In genomic region chr10:80196950-80197315, GRCh38 we compare ENCODE assay signal across 9 cellular contexts. TPM values are rescaled to one million over a fixed set of nuclear protein-coding genes. Genes with fewer than 3 reads are reported as not detected.
DNase-seq lines count a peak whose midpoint lies in the region; ATAC-seq and TF ChIP-seq lines count a peak whose summit lies in the region.
"Had no signal": no experiment of that assay in that cellular context is flagged by ENCODE, and none has a peak within 500 bp of the region (broad histone marks: within the 10 kb centered on the region; RNA-seq: fewer than 3 reads in every experiment).

No MANE protein-coding gene starts in this region.

- ATAC-seq in GM18498 (IDR thresholded peaks at IDR 0.05; ENCODE audit: unreplicated experiment) (peak; percentile 5), HG02678 (IDR thresholded peaks at IDR 0.05; ENCODE audit: unreplicated experiment) (peak; percentile 3)

- H3K36me3 Mint-ChIP-seq in osteocyte (ENCODE audit: unreplicated experiment): peaks cover 14% of the 10 kb centered on the region

- TF ChIP-seq CTCF in ascending aorta (IDR thresholded peaks at IDR 0.05) (no peak), osteocyte (IDR thresholded peaks at IDR 0.05) (no peak)

- intact Hi-C loops in ascending aorta (cut with DNase I): no loop called here

- no peak overlapping the region for H3K4me3 Mint-ChIP-seq in osteocyte (ENCODE audit: unreplicated experiment)

- peaks cover 0 to 8% of the 10 kb centered on the region in 2 donors for H3K36me3 ChIP-seq in ascending aorta

- H3K27ac Mint-ChIP-seq in osteocyte (ENCODE audit: unreplicated experiment): peak overlapping the region; percentile 3

- no peaks in the 10 kb centered on the region for H3K27me3 Mint-ChIP-seq in osteocyte (ENCODE audit: unreplicated experiment)

- H3K9me3 Mint-ChIP-seq in osteocyte (ENCODE audit: unreplicated experiment): peaks cover 10% of the 10 kb centered on the region

- peak overlapping the region; percentile 96 to 97 for H3K27ac ChIP-seq in ascending aorta

- H3K9me3 ChIP-seq in ascending aorta: no peaks in the 10 kb centered on the region

- peaks cover 56% of the 10 kb centered on the region for H3K4me1 Mint-ChIP-seq in osteocyte (ENCODE audit: unreplicated experiment)

- no peaks in the 10 kb centered on the region for H3K27me3 ChIP-seq in ascending aorta

- no peak overlapping the region for H3K4me3 ChIP-seq in ascending aorta

- peaks cover 0 to 76% of the 10 kb centered on the region in 2 donors for H3K4me1 ChIP-seq in ascending aorta

- no peak for DNase-seq in ascending aorta (ENCODE audit: low spot score in 2 of 2)
- no peak for DNase-seq in osteocyte (ENCODE audit: extremely low spot score, unreplicated experiment)
- DNase-seq in epidermal melanocyte (ENCODE audit: insufficient read length, low spot score): no peak
- DNase-seq in GF-D8 (lab: John Stamatoyannopoulos, UW): no peak
- no peak for DNase-seq in NCI-H1417 treated with DMSO at 0.1 percent for 48 hours (lab: John Stamatoyannopoulos, UW)
- no peak for DNase-seq in effector CD8-positive, alpha-beta T cell (lab: John Stamatoyannopoulos, UW)
- DNase-seq: GDM1 had no signal

RNA-seq across cellular contexts. Expression of gene ANXA11, which starts 8.4 kb away (rescaled TPM):
- 237 TPM for total RNA-seq in ascending aorta
- 127 and 129 TPM in 2 replicates for total RNA-seq in osteocyte
